ENCODE assay signal across 1 cellular context in the genomic region with DNA sequence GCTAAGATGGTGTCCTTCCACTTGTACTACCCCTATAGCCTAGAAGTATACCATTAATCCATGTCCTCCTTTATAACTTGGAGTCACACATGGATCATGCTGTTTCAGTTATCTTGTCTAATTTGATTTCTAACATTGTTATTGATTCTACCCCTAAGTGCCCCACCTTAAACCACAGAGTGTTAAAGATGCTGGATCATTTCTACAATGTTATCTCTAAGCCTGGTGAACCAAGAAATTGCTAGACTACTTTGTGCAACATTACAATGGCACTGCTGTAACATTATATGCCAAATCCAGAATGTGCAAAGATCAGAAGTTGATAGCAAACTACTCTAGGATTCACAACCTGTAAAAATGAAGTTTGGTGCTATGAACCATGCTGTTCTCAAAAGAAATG.
TF ChIP-seq lines count a peak whose summit lies in the region.

No MANE protein-coding gene starts in this region.

TF ChIP-seq in HEK293, 187 proteins besides CTCF, POLR2A, EP300 and RAD21 (continued from another document):
- TF ChIP-seq, protein P1, sequence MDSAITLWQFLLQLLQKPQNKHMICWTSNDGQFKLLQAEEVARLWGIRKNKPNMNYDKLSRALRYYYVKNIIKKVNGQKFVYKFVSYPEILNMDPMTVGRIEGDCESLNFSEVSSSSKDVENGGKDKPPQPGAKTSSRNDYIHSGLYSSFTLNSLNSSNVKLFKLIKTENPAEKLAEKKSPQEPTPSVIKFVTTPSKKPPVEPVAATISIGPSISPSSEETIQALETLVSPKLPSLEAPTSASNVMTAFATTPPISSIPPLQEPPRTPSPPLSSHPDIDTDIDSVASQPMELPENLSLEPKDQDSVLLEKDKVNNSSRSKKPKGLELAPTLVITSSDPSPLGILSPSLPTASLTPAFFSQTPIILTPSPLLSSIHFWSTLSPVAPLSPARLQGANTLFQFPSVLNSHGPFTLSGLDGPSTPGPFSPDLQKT (IDR thresholded peaks at IDR 0.05; ENCODE audit: borderline replicate concordance, low read depth, low read length), result no peak
- TF ChIP-seq OSR2 (tag by site-specific recombination; IDR thresholded peaks at IDR 0.05) (peak; percentile 32; the same call in 1 of the 2 replicates), KLF8 (tag by site-specific recombination; IDR thresholded peaks at IDR 0.05) (0 out of 2 replicates have a peak, but pooled peaks have one; percentile 18), GLIS1 (tag by site-specific recombination; IDR thresholded peaks at IDR 0.05) (peak; percentile 42), WT1 (tag by site-specific recombination; IDR thresholded peaks at IDR 0.05) (peak; percentile 36)
TF ChIP-seq in HEK293: peak in this region for 11.
